1 cellular context compared by ENCODE assay signal in genomic region chr2:234676109-234676858, GRCh38.
TF ChIP-seq lines count a peak whose summit lies in the region.

No MANE protein-coding gene starts in this region.

TF ChIP-seq in HepG2, 621 proteins besides CTCF, POLR2A, EP300 and RAD21 (continued from another document and continues in another):
- TF ChIP-seq POLR2AphosphoS2 (IDR thresholded peaks at IDR 0.05; ENCODE audit: low read depth, low read length) (no peak), ZNF878 (CRISPR knock-in tag; IDR thresholded peaks at IDR 0.05) (no peak; the same call in none of the 2 replicates), RNF219 (CRISPR knock-in tag; IDR thresholded peaks at IDR 0.05) (peak; percentile 45; the same call in 1 of the 2 replicates), TMF1 (CRISPR knock-in tag; IDR thresholded peaks at IDR 0.05; ENCODE audit: low read depth) (no peak), TARDBP (CRISPR knock-in tag; IDR thresholded peaks at IDR 0.05) (peak; percentile 76), NR2F2 (IDR thresholded peaks at IDR 0.05; ENCODE audit: borderline replicate concordance, low read depth) (no peak), SIX1 (CRISPR knock-in tag; IDR thresholded peaks at IDR 0.05; ENCODE audit: borderline replicate concordance) (peak; percentile 42; the same call in 1 of the 2 replicates), ZNF781 (CRISPR knock-in tag; IDR thresholded peaks at IDR 0.05; ENCODE audit: borderline replicate concordance, not compliant biosample characterization) (no peak), ZNF496 (CRISPR knock-in tag; IDR thresholded peaks at IDR 0.05; ENCODE audit: insufficient replicate concordance) (no peak), ZNF724P (CRISPR knock-in tag; IDR thresholded peaks at IDR 0.05; ENCODE audit: borderline replicate concordance) (no peak), EHMT2 (IDR thresholded peaks at IDR 0.05; ENCODE audit: borderline replicate concordance, low read depth, low read length) (no peak; the same call in 1 of the 2 replicates), SRY (CRISPR knock-in tag; IDR thresholded peaks at IDR 0.05) (no peak), ZNF674 (CRISPR knock-in tag; IDR thresholded peaks at IDR 0.05; ENCODE audit: low read depth) (no peak), CAMTA2 (CRISPR knock-in tag; IDR thresholded peaks at IDR 0.05; ENCODE audit: borderline replicate concordance) (no peak), ZNF766 (CRISPR knock-in tag; IDR thresholded peaks at IDR 0.05; ENCODE audit: borderline replicate concordance) (no peak), SATB2 (CRISPR knock-in tag; IDR thresholded peaks at IDR 0.05) (peak; percentile 21; the same call in 1 of the 2 replicates), MAFF (IDR thresholded peaks at IDR 0.05; ENCODE audit: low read depth, low read length) (no peak), DNMT1 (CRISPR knock-in tag; IDR thresholded peaks at IDR 0.05) (no peak), ZNF761 (CRISPR knock-in tag; conservative IDR thresholded peaks at IDR 0.05) (0 out of 2 replicates have a peak, but pooled peaks have one; percentile 68), THAP11 (CRISPR knock-in tag; IDR thresholded peaks at IDR 0.05) (peak; percentile 76), KIAA2018 (CRISPR knock-in tag; IDR thresholded peaks at IDR 0.05; ENCODE audit: borderline replicate concordance) (no peak), U2AF1 (optimal IDR thresholded peaks at IDR 0.05; ENCODE audit: low read depth, low read length) (no peak), FOXK2 (IDR thresholded peaks at IDR 0.05) (no peak), THYN1 (CRISPR knock-in tag; IDR thresholded peaks at IDR 0.05; ENCODE audit: borderline replicate concordance, low read depth) (no peak), DMTF1 (CRISPR knock-in tag; IDR thresholded peaks at IDR 0.05) (no peak), MTA3 (CRISPR knock-in tag; IDR thresholded peaks at IDR 0.05) (no peak), ZNF232 (CRISPR knock-in tag; IDR thresholded peaks at IDR 0.05; ENCODE audit: borderline replicate concordance) (no peak), ASH2L (IDR thresholded peaks at IDR 0.05; ENCODE audit: insufficient read length, low read depth, low read length) (peak; percentile 71), ZNF614 (CRISPR knock-in tag; IDR thresholded peaks at IDR 0.05; ENCODE audit: borderline replicate concordance) (peak; percentile 68; the same call in 1 of the 2 replicates), KDM6A (CRISPR knock-in tag; IDR thresholded peaks at IDR 0.05; ENCODE audit: low read depth) (peak; percentile 49; the same call in 1 of the 2 replicates), ZNF652 (CRISPR knock-in tag; IDR thresholded peaks at IDR 0.05; ENCODE audit: borderline replicate concordance, low read depth) (no peak), ZBTB7A (CRISPR knock-in tag; IDR thresholded peaks at IDR 0.05) (no peak; the same call in 1 of the 2 replicates), ZNF33B (CRISPR knock-in tag; IDR thresholded peaks at IDR 0.05) (no peak), SRSF9 (IDR thresholded peaks at IDR 0.05; ENCODE audit: borderline replicate concordance, insufficient read depth, low read depth, low read length, poor library complexity, severe bottlenecking) (no peak)
- TF ChIP-seq, protein P1, sequence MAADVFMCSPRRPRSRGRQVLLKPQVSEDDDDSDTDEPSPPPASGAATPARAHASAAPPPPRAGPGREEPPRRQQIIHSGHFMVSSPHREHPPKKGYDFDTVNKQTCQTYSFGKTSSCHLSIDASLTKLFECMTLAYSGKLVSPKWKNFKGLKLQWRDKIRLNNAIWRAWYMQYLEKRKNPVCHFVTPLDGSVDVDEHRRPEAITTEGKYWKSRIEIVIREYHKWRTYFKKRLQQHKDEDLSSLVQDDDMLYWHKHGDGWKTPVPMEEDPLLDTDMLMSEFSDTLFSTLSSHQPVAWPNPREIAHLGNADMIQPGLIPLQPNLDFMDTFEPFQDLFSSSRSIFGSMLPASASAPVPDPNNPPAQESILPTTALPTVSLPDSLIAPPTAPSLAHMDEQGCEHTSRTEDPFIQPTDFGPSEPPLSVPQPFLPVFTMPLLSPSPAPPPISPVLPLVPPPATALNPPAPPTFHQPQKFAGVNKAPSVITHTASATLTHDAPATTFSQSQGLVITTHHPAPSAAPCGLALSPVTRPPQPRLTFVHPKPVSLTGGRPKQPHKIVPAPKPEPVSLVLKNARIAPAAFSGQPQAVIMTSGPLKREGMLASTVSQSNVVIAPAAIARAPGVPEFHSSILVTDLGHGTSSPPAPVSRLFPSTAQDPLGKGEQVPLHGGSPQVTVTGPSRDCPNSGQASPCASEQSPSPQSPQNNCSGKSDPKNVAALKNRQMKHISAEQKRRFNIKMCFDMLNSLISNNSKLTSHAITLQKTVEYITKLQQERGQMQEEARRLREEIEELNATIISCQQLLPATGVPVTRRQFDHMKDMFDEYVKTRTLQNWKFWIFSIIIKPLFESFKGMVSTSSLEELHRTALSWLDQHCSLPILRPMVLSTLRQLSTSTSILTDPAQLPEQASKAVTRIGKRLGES (CRISPR knock-in tag; IDR thresholded peaks at IDR 0.05; ENCODE audit: borderline replicate concordance) = no peak
- TF ChIP-seq, protein P2, sequence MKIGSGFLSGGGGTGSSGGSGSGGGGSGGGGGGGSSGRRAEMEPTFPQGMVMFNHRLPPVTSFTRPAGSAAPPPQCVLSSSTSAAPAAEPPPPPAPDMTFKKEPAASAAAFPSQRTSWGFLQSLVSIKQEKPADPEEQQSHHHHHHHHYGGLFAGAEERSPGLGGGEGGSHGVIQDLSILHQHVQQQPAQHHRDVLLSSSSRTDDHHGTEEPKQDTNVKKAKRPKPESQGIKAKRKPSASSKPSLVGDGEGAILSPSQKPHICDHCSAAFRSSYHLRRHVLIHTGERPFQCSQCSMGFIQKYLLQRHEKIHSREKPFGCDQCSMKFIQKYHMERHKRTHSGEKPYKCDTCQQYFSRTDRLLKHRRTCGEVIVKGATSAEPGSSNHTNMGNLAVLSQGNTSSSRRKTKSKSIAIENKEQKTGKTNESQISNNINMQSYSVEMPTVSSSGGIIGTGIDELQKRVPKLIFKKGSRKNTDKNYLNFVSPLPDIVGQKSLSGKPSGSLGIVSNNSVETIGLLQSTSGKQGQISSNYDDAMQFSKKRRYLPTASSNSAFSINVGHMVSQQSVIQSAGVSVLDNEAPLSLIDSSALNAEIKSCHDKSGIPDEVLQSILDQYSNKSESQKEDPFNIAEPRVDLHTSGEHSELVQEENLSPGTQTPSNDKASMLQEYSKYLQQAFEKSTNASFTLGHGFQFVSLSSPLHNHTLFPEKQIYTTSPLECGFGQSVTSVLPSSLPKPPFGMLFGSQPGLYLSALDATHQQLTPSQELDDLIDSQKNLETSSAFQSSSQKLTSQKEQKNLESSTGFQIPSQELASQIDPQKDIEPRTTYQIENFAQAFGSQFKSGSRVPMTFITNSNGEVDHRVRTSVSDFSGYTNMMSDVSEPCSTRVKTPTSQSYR (CRISPR knock-in tag; IDR thresholded peaks at IDR 0.05; ENCODE audit: borderline replicate concordance) = peak; percentile 99
- TF ChIP-seq, protein P3, sequence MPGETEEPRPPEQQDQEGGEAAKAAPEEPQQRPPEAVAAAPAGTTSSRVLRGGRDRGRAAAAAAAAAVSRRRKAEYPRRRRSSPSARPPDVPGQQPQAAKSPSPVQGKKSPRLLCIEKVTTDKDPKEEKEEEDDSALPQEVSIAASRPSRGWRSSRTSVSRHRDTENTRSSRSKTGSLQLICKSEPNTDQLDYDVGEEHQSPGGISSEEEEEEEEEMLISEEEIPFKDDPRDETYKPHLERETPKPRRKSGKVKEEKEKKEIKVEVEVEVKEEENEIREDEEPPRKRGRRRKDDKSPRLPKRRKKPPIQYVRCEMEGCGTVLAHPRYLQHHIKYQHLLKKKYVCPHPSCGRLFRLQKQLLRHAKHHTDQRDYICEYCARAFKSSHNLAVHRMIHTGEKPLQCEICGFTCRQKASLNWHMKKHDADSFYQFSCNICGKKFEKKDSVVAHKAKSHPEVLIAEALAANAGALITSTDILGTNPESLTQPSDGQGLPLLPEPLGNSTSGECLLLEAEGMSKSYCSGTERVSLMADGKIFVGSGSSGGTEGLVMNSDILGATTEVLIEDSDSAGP (CRISPR knock-in tag; IDR thresholded peaks at IDR 0.05; ENCODE audit: borderline replicate concordance) = peak; percentile 2; the same call in 1 of the 2 replicates
